22 cellular contexts compared by ENCODE assay signal in the genomic region with DNA sequence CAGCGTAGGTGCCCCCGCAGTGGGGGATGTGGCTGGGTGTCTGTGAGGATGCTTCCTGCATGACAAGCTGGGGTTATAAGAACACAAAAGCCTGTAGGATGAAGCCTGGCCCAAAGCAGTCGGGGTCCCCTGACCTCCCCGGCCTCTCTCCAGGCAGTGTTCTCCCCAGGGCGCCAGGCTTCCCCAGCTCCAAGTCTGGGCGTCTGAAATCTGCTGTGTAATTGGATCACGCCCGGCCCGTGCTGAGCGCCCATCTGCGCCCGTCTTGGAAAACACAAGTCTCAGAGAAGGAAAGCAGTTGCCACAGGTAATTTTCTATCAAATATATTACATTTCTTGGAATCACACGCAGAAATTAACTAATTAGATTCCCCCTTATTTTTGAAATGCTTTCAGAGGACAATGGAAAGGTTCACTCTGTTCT.
A peak's percentile ranks its signal among the peaks of the same experiment; 100 is the strongest.
DNase-seq lines count a peak whose midpoint lies in the region; ATAC-seq lines count a peak whose summit lies in the region.
"Had no signal": no experiment of that assay in that cellular context is flagged by ENCODE, and none has a peak within 500 bp of the region (broad histone marks: within the 10 kb centered on the region; RNA-seq: fewer than 3 reads in every experiment).

No MANE protein-coding gene starts in this region.

- no peak overlapping the region for H2BK12ac ChIP-seq in trophoblast cell (ENCODE audit: low read length)

- no peaks in the 10 kb centered on the region for H3K9me3 ChIP-seq in trophoblast cell (ENCODE audit: insufficient read depth, low read depth, low read length)
- H3K9me3 ChIP-seq: MG63 had no signal

- H4K12ac ChIP-seq in trophoblast cell (ENCODE audit: low read depth, low read length) = no peak overlapping the region

- no peaks in the 10 kb centered on the region for H3K27me3 ChIP-seq in trophoblast cell (ENCODE audit: insufficient read depth, low read length)
- H3K27me3 ChIP-seq: MG63 had no signal

- H3K14ac ChIP-seq in trophoblast cell (ENCODE audit: low read length) = no peak overlapping the region

- no peaks in the 10 kb centered on the region for H3K4me1 ChIP-seq in trophoblast cell (ENCODE audit: control insufficient read depth in 1 of 2, insufficient read depth in 2 of 2, low read length in 2 of 2)

- no peaks in the 10 kb centered on the region for H3K79me2 ChIP-seq in trophoblast cell (ENCODE audit: control insufficient read depth, insufficient read depth, low read length, poor library complexity)

- DNase-seq in NCI-H2227 (lab: John Stamatoyannopoulos, UW; ENCODE audit: unreplicated experiment) (peak; percentile 46), NCI-H2227 treated with DMSO at 0.1 percent for 48 hours (lab: John Stamatoyannopoulos, UW) (no peak), NCI-H82 treated with DMSO at 0.1 percent for 48 hours (lab: John Stamatoyannopoulos, UW; ENCODE audit: unreplicated experiment) (peak; percentile 73), cerebellum (ENCODE audit: low spot score) (peak; percentile 38), trophoblast cell (no peak), AML-193 (lab: John Stamatoyannopoulos, UW) (no peak)
- no peak for DNase-seq in activated CD4-positive, alpha-beta T cell treated with anti-CD3 and anti-CD28 coated beads for 4 hours
- DNase-seq: Calu3, H9, KBM-7, NCI-H1048, NCI-H1417, NCI-H1694, NCI-H2081, NCI-H774, Right ventricle myocardium superior, RPMI8226, T-helper 1 cell had no signal

- no peak overlapping the region for H3K4me2 ChIP-seq in trophoblast cell (ENCODE audit: low read length)

- no peaks in the 10 kb centered on the region for H3K36me3 ChIP-seq in trophoblast cell (ENCODE audit: control insufficient read depth in 1 of 2, insufficient read depth in 2 of 2, low read length in 2 of 2)
- H3K36me3 ChIP-seq: MG63 had no signal

- no peak overlapping the region for H4K91ac ChIP-seq in trophoblast cell (ENCODE audit: low read depth, low read length)

- no peaks in the 10 kb centered on the region for H3K79me1 ChIP-seq in trophoblast cell (ENCODE audit: low read length)

- no peak overlapping the region for H3K9ac ChIP-seq in trophoblast cell (ENCODE audit: low read length)
- H3K9ac ChIP-seq: GM23248 had no signal

- no peak overlapping the region for H2BK5ac ChIP-seq in trophoblast cell (ENCODE audit: low read depth, low read length, poor library complexity)

- no peak overlapping the region for H4K8ac ChIP-seq in trophoblast cell (ENCODE audit: low read depth, low read length)

- no CpG with 5 or more reads among the region's 13 CpGs for WGBS in trophoblast cell (ENCODE audit: extremely low coverage, insufficient coverage, insufficient read length)

- no peak overlapping the region for H3K23ac ChIP-seq in trophoblast cell (ENCODE audit: low read length)

- H3K18ac ChIP-seq in trophoblast cell (ENCODE audit: low read length) = no peak overlapping the region

- peak overlapping the region; percentile 32 for H3K4me3 ChIP-seq in trophoblast cell (ENCODE audit: low read depth, low read length)
- H3K4me3 ChIP-seq: GM23248, MG63 had no signal

- ATAC-seq in HG02623 (IDR thresholded peaks at IDR 0.05; ENCODE audit: unreplicated experiment) = no peak

- no peak overlapping the region for H2AK5ac ChIP-seq in trophoblast cell (ENCODE audit: low read length)

- H3K4ac ChIP-seq in trophoblast cell (ENCODE audit: low read depth, low read length) = no peak overlapping the region

- H2BK120ac ChIP-seq in trophoblast cell (ENCODE audit: insufficient read depth, low read length, poor library complexity) = no peak overlapping the region

- H3K27ac ChIP-seq in trophoblast cell (ENCODE audit: low read depth, low read length) = no peak overlapping the region
- H3K27ac ChIP-seq: 22Rv1, GM23248 had no signal

- no peak overlapping the region for H2AFZ ChIP-seq in trophoblast cell (ENCODE audit: insufficient read depth, low read length, poor library complexity)
- H2AFZ ChIP-seq: GM23248 had no signal

Comparison
In these comparisons a context has a peak if more than half of its experiments do, and no peak if none do; other contexts are left out.
1. DNase-seq: peak in NCI-H2227 (single experiment), NCI-H82 treated with DMSO at 0.1 percent for 48 hours (single experiment) and cerebellum (single experiment); none in NCI-H2227 treated with DMSO at 0.1 percent for 48 hours (single experiment), trophoblast cell (0 of 2), activated CD4-positive, alpha-beta T cell treated with anti-CD3 and anti-CD28 coated beads for 4 hours (0 of 2) and AML-193 (0 of 2).